Comparison of ENCODE assay signal across 12 cellular contexts in the genomic region with DNA sequence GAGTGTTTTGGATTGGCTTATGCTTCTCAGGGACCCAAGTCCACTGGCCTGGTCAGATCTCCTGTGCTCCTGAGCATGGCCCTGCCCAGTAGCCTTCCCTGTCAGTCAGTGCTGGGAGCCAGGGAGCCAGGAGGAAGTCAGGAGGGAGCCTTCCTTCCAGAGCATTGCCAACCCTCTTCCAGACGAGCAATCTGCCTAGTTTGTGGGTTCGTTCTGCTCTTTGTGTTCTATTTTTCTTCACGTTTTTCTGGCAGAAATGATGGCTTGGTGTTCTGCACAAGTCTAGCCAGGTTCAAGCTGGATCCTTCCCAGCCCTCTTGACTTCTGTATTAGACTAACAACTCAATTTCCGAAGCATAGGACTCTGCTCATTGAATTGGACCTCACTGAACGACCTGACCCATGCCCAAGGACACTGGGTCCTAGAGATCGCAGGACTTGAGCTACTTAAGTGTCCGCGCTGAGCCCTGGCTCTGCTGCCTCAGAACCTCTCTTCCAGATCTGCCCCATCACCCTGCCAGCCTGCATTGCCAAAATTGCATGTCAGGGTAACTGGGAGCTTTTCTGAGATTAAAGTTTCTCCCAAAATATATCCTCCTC.
"Had no signal": no experiment of that assay in that cellular context is flagged by ENCODE, and none has a peak within 500 bp of the region (broad histone marks: within the 10 kb centered on the region; RNA-seq: fewer than 3 reads in every experiment).

No MANE protein-coding gene starts in this region.

- H3K36me3 Mint-ChIP-seq: natural killer cell had no signal

- H3K9me3 ChIP-seq: mucosa of descending colon had no signal

- H3K27ac Mint-ChIP-seq: natural killer cell; progenitor cell of endocrine pancreas; stimulated activated naive CD8-positive, alpha-beta T cell treated with anti-CD3 and anti-CD28 coated beads, Interleukin-15, Interleukin-2, amounts not matched to agents 100 ng/mL and 50 ng/mL, for 24 hours; T-helper 2 cell treated with Interferon-gamma antibody and Interleukin-4, amounts not matched to agents 5 μg/mL and 100 μg/mL, for 36 hours had no signal

- DNase-seq: activated CD4-positive, alpha-beta T cell treated with anti-CD3 and anti-CD28 coated beads, Interleukin-2, amount 50 U/mL, for 1 hour; activated CD4-positive, CD25-positive, alpha-beta regulatory T cell; activated naive CD4-positive, alpha-beta T cell; activated T-cell treated with anti-CD3 and anti-CD28 coated beads for 4 hours; anterior cingulate cortex; mucosa of descending colon; natural killer cell; right cardiac atrium had no signal

- H3K4me3 Mint-ChIP-seq: natural killer cell; stimulated activated naive CD8-positive, alpha-beta T cell treated with anti-CD3 and anti-CD28 coated beads, Interleukin-15, Interleukin-2, amounts not matched to agents 100 ng/mL and 50 ng/mL, for 24 hours; T-helper 2 cell treated with Interferon-gamma antibody and Interleukin-4, amounts not matched to agents 5 μg/mL and 100 μg/mL, for 36 hours had no signal

- H3K4me3 ChIP-seq: mucosa of descending colon, smooth muscle cell had no signal

- ATAC-seq: mucosa of descending colon, natural killer cell, right cardiac atrium had no signal

- H3K27me3 Mint-ChIP-seq: progenitor cell of endocrine pancreas; stimulated activated naive CD8-positive, alpha-beta T cell treated with anti-CD3 and anti-CD28 coated beads, Interleukin-15, Interleukin-2, amounts not matched to agents 100 ng/mL and 50 ng/mL, for 24 hours had no signal
